ENCODE assay signal across 1 cellular context in genomic region chr9:6302417-6302816, GRCh38.
TF ChIP-seq lines count a peak whose summit lies in the region.

No MANE protein-coding gene starts in this region.

TF ChIP-seq in IMR-90, 13 proteins besides CTCF, POLR2A, EP300 and RAD21 (continued from another document):
- TF ChIP-seq USF2 (IDR thresholded peaks at IDR 0.05; ENCODE audit: low read depth, low read length) (no peak), NFE2L2 (IDR thresholded peaks at IDR 0.05; ENCODE audit: low read depth, low read length) (no peak), MXI1 (IDR thresholded peaks at IDR 0.05; ENCODE audit: borderline replicate concordance, low read depth, low read length) (no peak), MAZ (IDR thresholded peaks at IDR 0.05; ENCODE audit: borderline replicate concordance, low read depth, low read length) (no peak)
